In the genomic region with DNA sequence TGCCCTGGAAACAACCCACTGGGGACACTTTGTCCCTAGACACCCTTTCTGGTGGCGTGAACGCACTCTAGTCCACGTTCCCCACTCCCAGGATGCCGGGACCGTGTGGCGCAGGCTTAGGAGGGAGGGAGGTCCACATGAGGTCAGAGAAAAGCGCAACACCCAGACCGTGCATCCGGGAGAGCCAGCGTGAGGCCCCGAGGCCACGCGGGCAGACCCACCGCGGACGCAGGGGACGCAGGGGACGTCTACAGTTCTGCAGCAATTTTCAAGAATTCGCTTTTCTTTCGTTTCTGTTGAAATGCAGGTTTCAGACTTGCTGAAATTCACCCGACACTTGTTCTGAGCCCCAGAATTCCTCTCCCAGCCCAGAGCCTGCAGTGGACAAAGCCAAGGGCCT, we compare ENCODE assay signal across 21 cellular contexts. TPM values are rescaled to one million over a fixed set of nuclear protein-coding genes. Genes with fewer than 3 reads are reported as not detected.
A peak's percentile ranks its signal among the peaks of the same experiment; 100 is the strongest.
DNase-seq lines count a peak whose midpoint lies in the region; ATAC-seq, FAIRE-seq and TF ChIP-seq lines count a peak whose summit lies in the region.
"Had no signal": no experiment of that assay in that cellular context is flagged by ENCODE, and none has a peak within 500 bp of the region (broad histone marks: within the 10 kb centered on the region; RNA-seq: fewer than 3 reads in every experiment).

No MANE protein-coding gene starts in this region.

- CTCF ChIA-PET in HepG2 (lab: Yijun Ruan, JAX; ENCODE audit: low intra/inter-chr PET ratio, low total read pairs), result no interaction called here

- ATAC-seq in HepG2, result no peak
- no peak for ATAC-seq in right lobe of liver
- ATAC-seq: HCT116 had no signal

- H3K27ac Mint-ChIP-seq in endothelial cell (ENCODE audit: unreplicated experiment) (no peak overlapping the region), progenitor cell of endocrine pancreas (no peak overlapping the region)
- H3K27ac Mint-ChIP-seq: HFFc6 had no signal

- H4K20me1 ChIP-seq in HepG2 (ENCODE audit: insufficient read depth, low read length), result no peaks in the 10 kb centered on the region

- H3K4me1 Mint-ChIP-seq in endothelial cell (ENCODE audit: unreplicated experiment) (no peaks in the 10 kb centered on the region), progenitor cell of endocrine pancreas (ENCODE audit: low read depth) (peaks cover 6% of the 10 kb centered on the region)

- TF ChIP-seq CTCF in HepG2 (CRISPR knock-in tag; IDR thresholded peaks at IDR 0.05) (no peak), right lobe of liver (IDR thresholded peaks at IDR 0.05) (no peak), endothelial cell (IDR thresholded peaks at IDR 0.05; ENCODE audit: unreplicated experiment) (no peak), progenitor cell of endocrine pancreas (IDR thresholded peaks at IDR 0.05; ENCODE audit: unreplicated experiment) (no peak), GM13977 (IDR thresholded peaks at IDR 0.05; ENCODE audit: extremely low read depth, insufficient read depth, missing control alignments) (no peak)

- POLR2A ChIA-PET in HepG2 (lab: Yijun Ruan, JAX), result no interaction called here

- H3K27me3 ChIP-seq in HepG2 (ENCODE audit: control insufficient read depth in 1 of 2, insufficient read depth in 2 of 2, low read length in 2 of 2) (no peaks in the 10 kb centered on the region; a peak in 1 of 5 replicates), right lobe of liver (no peaks in the 10 kb centered on the region)

- H3K4me1 ChIP-seq in HepG2 (ENCODE audit: insufficient read depth, low read length) (peaks cover 39% of the 10 kb centered on the region), right lobe of liver (peaks cover 0 to 17% (median 5%) of the 10 kb centered on the region in 4 donors)
- H3K4me1 ChIP-seq: BE2C had no signal

- no peak for DNase-seq in HepG2 (ENCODE audit: low spot score)
- DNase-seq in right lobe of liver, result no peak
- DNase-seq in endothelial cell (ENCODE audit: low spot score), result no peak
- no peak for DNase-seq in progenitor cell of endocrine pancreas (ENCODE audit: low spot score, unreplicated experiment)
- no peak for DNase-seq in activated CD4-positive, CD25-positive, alpha-beta regulatory T cell treated with anti-CD3 and anti-CD28 coated beads, Interleukin-2, amount 50 U/mL, for 72 hours
- no peak for DNase-seq in GM13977 (ENCODE audit: low spot score)
- DNase-seq: BE2C; C1 segment of cervical spinal cord; Caco-2; CD4-positive, CD25-positive, alpha-beta regulatory T cell; DMS153; DMS79; GDM1; GOT3; H7; HFFc6 had no signal

- no peak for FAIRE-seq in HepG2 (lab: Jason Lieb, UNC)
- FAIRE-seq: D721Med, GM12892 had no signal

- in situ Hi-C loops in HepG2 (cut with HindIII; ENCODE audit: extremely low pct_ligation_motif_present, low pct_unique_long_range_greater_than_20kb) (no loop called here), GM13977 (cut with MboI; ENCODE audit: low pct_unique_long_range_greater_than_20kb, low sequenced_read_pairs, unreplicated experiment) (no loop called here)

- TF ChIP-seq EP300 in HepG2 (IDR thresholded peaks at IDR 0.05; ENCODE audit: low read depth in 2 of 2, low read length in 2 of 2) (no peak), HepG2 (CRISPR knock-in tag; IDR thresholded peaks at IDR 0.05; ENCODE audit: borderline replicate concordance) (no peak)

- 96% methylated on average over 21 of the region's 21 CpGs for WGBS in HepG2 (ENCODE audit: low lambda C conversion rate)
- 100% methylated on average over 1 of the region's 21 CpGs for WGBS in right lobe of liver (ENCODE audit: insufficient coverage, low coverage, low lambda C conversion rate, missing lambda C conversion rate)

- H3K9me3 ChIP-seq in HepG2 (ENCODE audit: low read length), result no peaks in the 10 kb centered on the region
- H3K9me3 ChIP-seq in right lobe of liver, result no peaks in the 10 kb centered on the region
- H3K9me3 ChIP-seq: BE2C, Caco-2 had no signal

- H3K4me3 Mint-ChIP-seq in endothelial cell (ENCODE audit: unreplicated experiment), result peak overlapping the region; percentile 62
- peak overlapping the region; percentile 37 for H3K4me3 Mint-ChIP-seq in progenitor cell of endocrine pancreas (ENCODE audit: low read depth)
- H3K4me3 Mint-ChIP-seq: HFFc6 had no signal

- peaks cover 9% of the 10 kb centered on the region for H3K27me3 Mint-ChIP-seq in endothelial cell (ENCODE audit: unreplicated experiment)
- H3K27me3 Mint-ChIP-seq in progenitor cell of endocrine pancreas, result no peaks in the 10 kb centered on the region
- H3K27me3 Mint-ChIP-seq: CD4-positive, CD25-positive, alpha-beta regulatory T cell; IgD-negative memory B cell had no signal

- H3K36me3 Mint-ChIP-seq in endothelial cell (ENCODE audit: low read depth, unreplicated experiment) (peaks cover 8% of the 10 kb centered on the region), progenitor cell of endocrine pancreas (ENCODE audit: insufficient read depth) (peaks cover 10% of the 10 kb centered on the region)
- H3K36me3 Mint-ChIP-seq: IgD-negative memory B cell had no signal

- no peak overlapping the region for H3K9ac ChIP-seq in HepG2 (ENCODE audit: insufficient read depth, low read depth, low read length)

- intact Hi-C loops in HepG2 (cut with micrococcal nuclease; ENCODE audit: unreplicated experiment) (no loop called here), right lobe of liver (cut with DNase I) (no loop called here)

- TF ChIP-seq RAD21 in HepG2 (CRISPR knock-in tag; IDR thresholded peaks at IDR 0.05), result no peak

- H3K36me3 ChIP-seq in HepG2 (replicated peaks in 1 of 2; ENCODE audit: control insufficient read depth in 1 of 2, insufficient read depth in 2 of 2, low read length in 2 of 2) (peaks cover 8 to 29% of the 10 kb centered on the region in 2 experiments; a peak in 4 of 5 replicates), right lobe of liver (peaks cover 0 to 3% (median under 1%) of the 10 kb centered on the region in 4 donors)
- H3K36me3 ChIP-seq: BE2C had no signal

- BruUV-seq in HepG2 (replicated peaks; lab: Mats Ljungman, UMichigan), result TSS peak; percentile 12

- no peak overlapping the region for H3K4me2 ChIP-seq in HepG2 (ENCODE audit: low read depth, low read length)

- peaks cover 18% of the 10 kb centered on the region for H3K79me2 ChIP-seq in HepG2 (ENCODE audit: insufficient read depth, low read length)

- H3K4me3 ChIP-seq in HepG2 (replicated peaks in 1 of 3; ENCODE audit: insufficient read depth in 1 of 3, low read depth in 2 of 3, low read length in 3 of 3) (no peak overlapping the region), right lobe of liver (no peak overlapping the region)

- H2AFZ ChIP-seq in HepG2 (ENCODE audit: low read length), result no peak overlapping the region

- H3K27ac ChIP-seq in HepG2 (ENCODE audit: extremely low read length, insufficient read depth, low read length), result no peak overlapping the region
- no peak overlapping the region for H3K27ac ChIP-seq in right lobe of liver

- no peaks in the 10 kb centered on the region for H3K9me3 Mint-ChIP-seq in endothelial cell (ENCODE audit: unreplicated experiment)
- H3K9me3 Mint-ChIP-seq in progenitor cell of endocrine pancreas (ENCODE audit: low read depth), result no peaks in the 10 kb centered on the region
- H3K9me3 Mint-ChIP-seq: HFFc6, IgD-negative memory B cell had no signal

- TF ChIP-seq POLR2A in HepG2 (IDR thresholded peaks at IDR 0.05; ENCODE audit: insufficient read depth in 1 of 2, low read depth in 2 of 2, low read length in 2 of 2) (no peak), right lobe of liver (IDR thresholded peaks at IDR 0.05) (no peak)

RNA-seq across cellular contexts. Expression of gene RFNG, which starts 4.7 kb away (rescaled TPM):
- 27.8 and 64.0 TPM in 2 replicates for total RNA-seq in HepG2 (2016; rRNA removed; fragmentation: Illumina TruSeq; extraction: Trizol)
- total RNA-seq in HepG2 (2016; cell fraction: cytosol; rRNA removed; fragmentation: Illumina TruSeq; extraction: Trizol; ENCODE audit: low read depth), result 72.5 and 73.8 TPM in 2 replicates
- total RNA-seq in HepG2 (2016; cell fraction: insoluble cytoplasmic fraction; rRNA removed; fragmentation: Illumina TruSeq; extraction: Trizol), result 23.6 and 61.0 TPM in 2 replicates
- total RNA-seq in HepG2 (2016; cell fraction: membrane; rRNA removed; fragmentation: Illumina TruSeq; extraction: Trizol), result 95.0 and 98.0 TPM in 2 replicates
- 53.3 and 60.7 TPM in 2 replicates for total RNA-seq in HepG2 (2016; cell fraction: nucleus; rRNA removed; fragmentation: Illumina TruSeq; extraction: Trizol)
- 61.4 and 90.6 TPM in 2 replicates for polyA plus RNA-seq in HepG2 (2011; rRNA removed)
- polyA plus RNA-seq in HepG2 (2011; cell fraction: cytosol; rRNA removed), result 36.1 and 62.0 TPM in 2 replicates
- 548 and 733 TPM in 2 replicates for polyA plus RNA-seq in HepG2 (2011; cell fraction: nucleus; rRNA removed)
- 60.9 and 71.7 TPM in 2 replicates for polyA plus RNA-seq in HepG2 (2012)
- 106 and 121 TPM in 2 replicates for polyA plus RNA-seq in HepG2 (2016; cell fraction: cytosol; fragmentation: Illumina TruSeq; extraction: Trizol; ENCODE audit: low read depth)
- polyA plus RNA-seq in HepG2 (2016; cell fraction: insoluble cytoplasmic fraction; fragmentation: Illumina TruSeq; extraction: Trizol; ENCODE audit: low read depth), result 35.7 and 47.7 TPM in 2 replicates
- 128 and 132 TPM in 2 replicates for polyA plus RNA-seq in HepG2 (2016; cell fraction: membrane; fragmentation: Illumina TruSeq; extraction: Trizol; ENCODE audit: low read depth)
- polyA plus RNA-seq in HepG2 (2016; cell fraction: nucleus; fragmentation: Illumina TruSeq; extraction: Trizol; ENCODE audit: insufficient read depth, low read depth), result 227 and 229 TPM in 2 replicates
- polyA minus RNA-seq in HepG2 (2011; rRNA and poly(A)+ RNA removed; ENCODE audit: low replicate concordance), result 12.3 and 58.2 TPM in 2 replicates
- 21.9 and 29.0 TPM in 2 replicates for polyA minus RNA-seq in HepG2 (2011; cell fraction: cytosol; rRNA and poly(A)+ RNA removed)
- 29.7 and 35.9 TPM in 2 replicates for polyA minus RNA-seq in HepG2 (2011; cell fraction: nucleus; rRNA and poly(A)+ RNA removed)
- 10 to 100 TPM; 29.9 to 53.3 (median 43.7) TPM for total RNA-seq in right lobe of liver
- 19.7 TPM for total RNA-seq in endothelial cell (ENCODE audit: unreplicated experiment)
- 60.1 and 65.5 TPM in 2 replicates for total RNA-seq in progenitor cell of endocrine pancreas

RNA-seq across cellular contexts. Expression of gene GPS1, which starts 4.8 kb away (rescaled TPM):
- total RNA-seq in HepG2 (2016; rRNA removed; fragmentation: Illumina TruSeq; extraction: Trizol) (106 and 124 TPM in 2 replicates), right lobe of liver (10 to 100 TPM; 46.5 to 93.5 (median 62.1) TPM), endothelial cell (ENCODE audit: unreplicated experiment) (80.0 TPM), progenitor cell of endocrine pancreas (134 and 137 TPM in 2 replicates)
- total RNA-seq in HepG2 (2016; cell fraction: cytosol; rRNA removed; fragmentation: Illumina TruSeq; extraction: Trizol; ENCODE audit: low read depth), result 87.3 and 88.2 TPM in 2 replicates
- total RNA-seq in HepG2 (2016; cell fraction: insoluble cytoplasmic fraction; rRNA removed; fragmentation: Illumina TruSeq; extraction: Trizol), result 99.7 and 134 TPM in 2 replicates
- total RNA-seq in HepG2 (2016; cell fraction: membrane; rRNA removed; fragmentation: Illumina TruSeq; extraction: Trizol), result 96.5 and 111 TPM in 2 replicates
- total RNA-seq in HepG2 (2016; cell fraction: nucleus; rRNA removed; fragmentation: Illumina TruSeq; extraction: Trizol), result 89.5 and 106 TPM in 2 replicates
- 128 and 161 TPM in 2 replicates for polyA plus RNA-seq in HepG2 (2011; rRNA removed)
- 107 and 157 TPM in 2 replicates for polyA plus RNA-seq in HepG2 (2011; cell fraction: cytosol; rRNA removed)
- 389 and 467 TPM in 2 replicates for polyA plus RNA-seq in HepG2 (2011; cell fraction: nucleus; rRNA removed)
- polyA plus RNA-seq in HepG2 (2012), result 102 and 120 TPM in 2 replicates
- 96.5 and 102 TPM in 2 replicates for polyA plus RNA-seq in HepG2 (2016; cell fraction: cytosol; fragmentation: Illumina TruSeq; extraction: Trizol; ENCODE audit: low read depth)
- 120 and 146 TPM in 2 replicates for polyA plus RNA-seq in HepG2 (2016; cell fraction: insoluble cytoplasmic fraction; fragmentation: Illumina TruSeq; extraction: Trizol; ENCODE audit: low read depth)
- polyA plus RNA-seq in HepG2 (2016; cell fraction: membrane; fragmentation: Illumina TruSeq; extraction: Trizol; ENCODE audit: low read depth), result 103 and 104 TPM in 2 replicates
- 225 and 229 TPM in 2 replicates for polyA plus RNA-seq in HepG2 (2016; cell fraction: nucleus; fragmentation: Illumina TruSeq; extraction: Trizol; ENCODE audit: insufficient read depth, low read depth)
- polyA minus RNA-seq in HepG2 (2011; rRNA and poly(A)+ RNA removed; ENCODE audit: low replicate concordance), result 182 and 265 TPM in 2 replicates
- 76.6 and 80.3 TPM in 2 replicates for polyA minus RNA-seq in HepG2 (2011; cell fraction: cytosol; rRNA and poly(A)+ RNA removed)
- polyA minus RNA-seq in HepG2 (2011; cell fraction: nucleus; rRNA and poly(A)+ RNA removed), result 60.2 and 61.0 TPM in 2 replicates

RNA-seq across cellular contexts. Expression of gene DCXR, which starts 9.4 kb away (rescaled TPM):
- total RNA-seq in HepG2 (2016; rRNA removed; fragmentation: Illumina TruSeq; extraction: Trizol) (286 and 311 TPM in 2 replicates), right lobe of liver (1,000 to 10,000 TPM in 2 of 6 experiments, 100 to 1,000 TPM in 4; 389 to 1,607 (median 735) TPM), endothelial cell (ENCODE audit: unreplicated experiment) (30.8 TPM), progenitor cell of endocrine pancreas (72.2 and 77.6 TPM in 2 replicates)
- 275 and 353 TPM in 2 replicates for total RNA-seq in HepG2 (2016; cell fraction: cytosol; rRNA removed; fragmentation: Illumina TruSeq; extraction: Trizol; ENCODE audit: low read depth)
- total RNA-seq in HepG2 (2016; cell fraction: insoluble cytoplasmic fraction; rRNA removed; fragmentation: Illumina TruSeq; extraction: Trizol), result 302 and 321 TPM in 2 replicates
- 228 and 297 TPM in 2 replicates for total RNA-seq in HepG2 (2016; cell fraction: membrane; rRNA removed; fragmentation: Illumina TruSeq; extraction: Trizol)
- 132 and 152 TPM in 2 replicates for total RNA-seq in HepG2 (2016; cell fraction: nucleus; rRNA removed; fragmentation: Illumina TruSeq; extraction: Trizol)
- 287 and 290 TPM in 2 replicates for polyA plus RNA-seq in HepG2 (2011; rRNA removed)
- 253 and 424 TPM in 2 replicates for polyA plus RNA-seq in HepG2 (2011; cell fraction: cytosol; rRNA removed)
- 645 and 737 TPM in 2 replicates for polyA plus RNA-seq in HepG2 (2011; cell fraction: nucleus; rRNA removed)
- polyA plus RNA-seq in HepG2 (2012), result 190 and 266 TPM in 2 replicates
- polyA plus RNA-seq in HepG2 (2016; cell fraction: cytosol; fragmentation: Illumina TruSeq; extraction: Trizol; ENCODE audit: low read depth), result 398 and 426 TPM in 2 replicates
- polyA plus RNA-seq in HepG2 (2016; cell fraction: insoluble cytoplasmic fraction; fragmentation: Illumina TruSeq; extraction: Trizol; ENCODE audit: low read depth), result 296 and 330 TPM in 2 replicates
- polyA plus RNA-seq in HepG2 (2016; cell fraction: membrane; fragmentation: Illumina TruSeq; extraction: Trizol; ENCODE audit: low read depth), result 308 and 335 TPM in 2 replicates
- polyA plus RNA-seq in HepG2 (2016; cell fraction: nucleus; fragmentation: Illumina TruSeq; extraction: Trizol; ENCODE audit: insufficient read depth, low read depth), result 280 and 299 TPM in 2 replicates
- polyA minus RNA-seq in HepG2 (2011; rRNA and poly(A)+ RNA removed; ENCODE audit: low replicate concordance), result 73.9 and 172 TPM in 2 replicates
- polyA minus RNA-seq in HepG2 (2011; cell fraction: cytosol; rRNA and poly(A)+ RNA removed), result 52.1 and 74.6 TPM in 2 replicates
- polyA minus RNA-seq in HepG2 (2011; cell fraction: nucleus; rRNA and poly(A)+ RNA removed), result 61.5 and 67.5 TPM in 2 replicates

RNA-seq across cellular contexts. Expression of gene RAC3, which starts 15.4 kb away (rescaled TPM):
- 4.0 and 10.5 TPM in 2 replicates for total RNA-seq in HepG2 (2016; rRNA removed; fragmentation: Illumina TruSeq; extraction: Trizol)
- 6.8 and 9.8 TPM in 2 replicates for total RNA-seq in HepG2 (2016; cell fraction: cytosol; rRNA removed; fragmentation: Illumina TruSeq; extraction: Trizol; ENCODE audit: low read depth)
- total RNA-seq in HepG2 (2016; cell fraction: insoluble cytoplasmic fraction; rRNA removed; fragmentation: Illumina TruSeq; extraction: Trizol), result 3.9 and 12.6 TPM in 2 replicates
- total RNA-seq in HepG2 (2016; cell fraction: membrane; rRNA removed; fragmentation: Illumina TruSeq; extraction: Trizol), result 7.3 and 10.1 TPM in 2 replicates
- total RNA-seq in HepG2 (2016; cell fraction: nucleus; rRNA removed; fragmentation: Illumina TruSeq; extraction: Trizol), result 11.7 and 12.9 TPM in 2 replicates
- polyA plus RNA-seq in HepG2 (2011; rRNA removed), result 21.3 and 24.1 TPM in 2 replicates
- 12.8 and 16.7 TPM in 2 replicates for polyA plus RNA-seq in HepG2 (2011; cell fraction: cytosol; rRNA removed)
- polyA plus RNA-seq in HepG2 (2011; cell fraction: nucleus; rRNA removed), result 111 and 165 TPM in 2 replicates
- 6.3 and 10.6 TPM in 2 replicates for polyA plus RNA-seq in HepG2 (2012)
- polyA plus RNA-seq in HepG2 (2016; cell fraction: cytosol; fragmentation: Illumina TruSeq; extraction: Trizol; ENCODE audit: low read depth), result 10.4 and 12.0 TPM in 2 replicates
- 6.0 and 7.2 TPM in 2 replicates for polyA plus RNA-seq in HepG2 (2016; cell fraction: insoluble cytoplasmic fraction; fragmentation: Illumina TruSeq; extraction: Trizol; ENCODE audit: low read depth)
- polyA plus RNA-seq in HepG2 (2016; cell fraction: membrane; fragmentation: Illumina TruSeq; extraction: Trizol; ENCODE audit: low read depth), result 8.8 and 10.0 TPM in 2 replicates
- 45.9 and 51.6 TPM in 2 replicates for polyA plus RNA-seq in HepG2 (2016; cell fraction: nucleus; fragmentation: Illumina TruSeq; extraction: Trizol; ENCODE audit: insufficient read depth, low read depth)
- polyA minus RNA-seq in HepG2 (2011; rRNA and poly(A)+ RNA removed; ENCODE audit: low replicate concordance), result 12.6 and 13.2 TPM in 2 replicates
- 3.0 and 3.6 TPM in 2 replicates for polyA minus RNA-seq in HepG2 (2011; cell fraction: cytosol; rRNA and poly(A)+ RNA removed)
- polyA minus RNA-seq in HepG2 (2011; cell fraction: nucleus; rRNA and poly(A)+ RNA removed), result 6.7 and 7.6 TPM in 2 replicates
- 1 to 10 TPM; 3.4 to 9.0 (median 5.4) TPM for total RNA-seq in right lobe of liver
- total RNA-seq in endothelial cell (ENCODE audit: unreplicated experiment), result 24.0 TPM
- total RNA-seq in progenitor cell of endocrine pancreas, result 25.2 and 26.2 TPM in 2 replicates
- total RNA-seq: A172 had no signal
- polyA plus RNA-seq: IgD-negative memory B cell had no signal

RNA-seq across cellular contexts. Expression of gene DUS1L, which starts 18.7 kb away (rescaled TPM):
- total RNA-seq in HepG2 (2016; rRNA removed; fragmentation: Illumina TruSeq; extraction: Trizol), result 67.9 and 109 TPM in 2 replicates
- 206 and 220 TPM in 2 replicates for total RNA-seq in HepG2 (2016; cell fraction: cytosol; rRNA removed; fragmentation: Illumina TruSeq; extraction: Trizol; ENCODE audit: low read depth)
- total RNA-seq in HepG2 (2016; cell fraction: insoluble cytoplasmic fraction; rRNA removed; fragmentation: Illumina TruSeq; extraction: Trizol), result 58.4 and 113 TPM in 2 replicates
- total RNA-seq in HepG2 (2016; cell fraction: membrane; rRNA removed; fragmentation: Illumina TruSeq; extraction: Trizol), result 268 and 276 TPM in 2 replicates
- 69.9 and 102 TPM in 2 replicates for total RNA-seq in HepG2 (2016; cell fraction: nucleus; rRNA removed; fragmentation: Illumina TruSeq; extraction: Trizol)
- polyA plus RNA-seq in HepG2 (2011; rRNA removed), result 81.0 and 108 TPM in 2 replicates
- polyA plus RNA-seq in HepG2 (2011; cell fraction: cytosol; rRNA removed), result 64.5 and 97.7 TPM in 2 replicates
- 583 and 668 TPM in 2 replicates for polyA plus RNA-seq in HepG2 (2011; cell fraction: nucleus; rRNA removed)
- polyA plus RNA-seq in HepG2 (2012), result 82.7 and 123 TPM in 2 replicates
- polyA plus RNA-seq in HepG2 (2016; cell fraction: cytosol; fragmentation: Illumina TruSeq; extraction: Trizol; ENCODE audit: low read depth), result 353 and 384 TPM in 2 replicates
- 138 and 172 TPM in 2 replicates for polyA plus RNA-seq in HepG2 (2016; cell fraction: insoluble cytoplasmic fraction; fragmentation: Illumina TruSeq; extraction: Trizol; ENCODE audit: low read depth)
- 444 and 521 TPM in 2 replicates for polyA plus RNA-seq in HepG2 (2016; cell fraction: membrane; fragmentation: Illumina TruSeq; extraction: Trizol; ENCODE audit: low read depth)
- polyA plus RNA-seq in HepG2 (2016; cell fraction: nucleus; fragmentation: Illumina TruSeq; extraction: Trizol; ENCODE audit: insufficient read depth, low read depth), result 330 and 339 TPM in 2 replicates
- polyA minus RNA-seq in HepG2 (2011; rRNA and poly(A)+ RNA removed; ENCODE audit: low replicate concordance), result 47.0 and 79.2 TPM in 2 replicates
- polyA minus RNA-seq in HepG2 (2011; cell fraction: cytosol; rRNA and poly(A)+ RNA removed), result 31.7 and 34.4 TPM in 2 replicates
- polyA minus RNA-seq in HepG2 (2011; cell fraction: nucleus; rRNA and poly(A)+ RNA removed), result 85.7 and 87.9 TPM in 2 replicates
- 100 to 1,000 TPM in 2 of 6 experiments, 10 to 100 TPM in 4; 61.8 to 115 (median 89.9) TPM for total RNA-seq in right lobe of liver
- 74.1 TPM for total RNA-seq in endothelial cell (ENCODE audit: unreplicated experiment)
- total RNA-seq in progenitor cell of endocrine pancreas, result 85.2 and 93.8 TPM in 2 replicates
